In the genomic region with DNA sequence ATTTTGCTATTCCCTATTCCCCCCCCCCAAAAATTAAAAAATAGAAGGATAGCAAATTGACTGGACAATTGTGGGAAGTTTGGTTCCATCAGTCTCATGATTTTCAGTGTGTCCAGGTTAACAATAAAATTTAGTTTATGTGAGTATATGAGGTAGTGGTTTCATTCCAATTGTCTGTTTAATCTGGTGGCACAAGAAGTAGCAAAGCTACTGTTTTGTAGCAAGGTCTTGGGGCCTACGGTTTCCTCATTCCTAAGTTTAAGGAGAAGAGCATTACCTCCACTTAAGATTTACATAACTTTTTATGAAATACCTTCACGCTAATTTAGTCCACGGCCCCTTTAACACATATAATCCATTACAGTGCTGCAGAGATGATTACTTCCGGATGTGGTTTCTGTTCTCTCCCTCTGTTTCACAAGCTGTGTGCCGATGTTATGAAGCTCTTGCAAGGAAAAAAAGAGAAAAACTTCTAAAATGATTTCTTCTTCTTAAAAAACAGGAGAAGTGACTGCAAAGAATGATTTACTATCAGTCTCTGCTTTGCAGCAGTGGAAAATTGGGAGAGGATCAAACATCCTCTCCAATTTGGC, we compare ENCODE assay signal across 9 cellular contexts. TPM values are rescaled to one million over a fixed set of nuclear protein-coding genes. Genes with fewer than 3 reads are reported as not detected.
DNase-seq lines count a peak whose midpoint lies in the region; ATAC-seq and TF ChIP-seq lines count a peak whose summit lies in the region.
"Had no signal": no experiment of that assay in that cellular context is flagged by ENCODE, and none has a peak within 500 bp of the region (broad histone marks: within the 10 kb centered on the region; RNA-seq: fewer than 3 reads in every experiment).

No MANE protein-coding gene starts in this region.

- no peak overlapping the region; the same call in 1 of the 2 replicates for H3K4me3 ChIP-seq in AG10803 (ENCODE audit: low read length)
- H3K4me3 ChIP-seq: lower lobe of right lung had no signal

- in situ Hi-C loops in GM13977 (cut with MboI; ENCODE audit: low pct_unique_long_range_greater_than_20kb, low sequenced_read_pairs, unreplicated experiment) = loop anchor here (10.0 to 25.0 kb wide), 2 partner anchors 126 to 314 kb away; no protein-coding TSS in a partner anchor

- ATAC-seq in GM21381 (IDR thresholded peaks at IDR 0.05; ENCODE audit: unreplicated experiment) = peak; percentile 69

- peak; percentile 64 for DNase-seq in AG10803 (ENCODE audit: low read depth)
- peak; percentile 78 for DNase-seq in RPMI7951 (ENCODE audit: low read depth)
- DNase-seq in foreskin melanocyte = peak; percentile 30
- DNase-seq in NCI-H226 = no peak
- no peak for DNase-seq in cerebellum (ENCODE audit: low spot score)
- no peak for DNase-seq in NCI-H774 (lab: John Stamatoyannopoulos, UW)
- DNase-seq in GM13977 (ENCODE audit: low spot score) = no peak
- DNase-seq: lower lobe of right lung had no signal

- TF ChIP-seq CTCF in AG10803 (conservative IDR thresholded peaks at IDR 0.05; ENCODE audit: low read length) (no peak), GM13977 (IDR thresholded peaks at IDR 0.05; ENCODE audit: extremely low read depth, insufficient read depth, missing control alignments) (no peak)

RNA-seq across cellular contexts. Expression of gene NPVF, which starts 32.7 kb away (rescaled TPM):
- not detected in 2 replicates for total RNA-seq in RPMI7951 (2014; rRNA removed; shearing (Covaris generic))
- not detected for total RNA-seq in cerebellum
- total RNA-seq: lower lobe of right lung had no signal

Comparison
In these comparisons a context has a peak if more than half of its experiments do, and no peak if none do; other contexts are left out.
1. DNase-seq: peak in AG10803 (single experiment), RPMI7951 (single experiment) and foreskin melanocyte (single experiment); none in NCI-H226 (single experiment), cerebellum (single experiment), NCI-H774 (single experiment) and GM13977 (single experiment).